Comparison of ENCODE assay signal across 8 cellular contexts in the genomic region with DNA sequence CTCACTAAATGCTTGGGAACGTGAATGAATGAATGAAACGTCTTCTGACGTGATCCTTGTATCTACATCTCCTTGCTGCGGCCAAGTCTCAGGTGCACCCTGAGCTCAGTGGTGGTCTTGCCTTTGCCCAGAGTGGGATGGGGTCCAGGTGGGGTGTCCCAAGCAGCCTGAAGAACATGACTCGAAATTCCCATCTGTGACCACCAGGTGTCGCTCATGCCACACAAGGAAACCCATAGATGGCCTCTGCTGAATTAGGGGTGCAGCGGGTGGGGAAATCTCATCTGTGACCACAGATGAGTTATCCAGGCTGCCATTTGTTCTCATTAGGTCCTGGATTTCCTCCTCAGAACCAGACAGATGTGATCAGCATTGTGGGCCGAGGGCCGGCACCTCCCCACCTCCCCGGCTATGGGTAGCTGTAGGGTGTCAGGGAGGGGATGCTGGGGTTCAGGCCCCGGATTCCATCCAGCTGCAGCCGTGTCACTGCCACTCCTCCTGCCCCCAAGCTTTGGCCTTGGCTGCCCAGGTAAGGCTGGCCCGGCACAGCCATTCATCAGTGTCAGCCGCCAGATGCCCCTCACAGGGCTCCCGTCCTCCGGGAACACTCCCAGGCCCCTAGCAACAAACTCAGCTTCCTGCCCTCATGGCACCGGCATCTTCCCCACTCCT. TPM values are rescaled to one million over a fixed set of nuclear protein-coding genes. Genes with fewer than 3 reads are reported as not detected.
DNase-seq lines count a peak whose midpoint lies in the region; ATAC-seq and FAIRE-seq lines count a peak whose summit lies in the region.

No MANE protein-coding gene starts in this region.

- FAIRE-seq in frontal cortex (lab: Jason Lieb, UNC) = no peak

- peak; percentile 68 for DNase-seq in EH (ENCODE audit: low read depth)
- DNase-seq in HS-27A (ENCODE audit: low read depth) = peak; percentile 49
- peak; percentile 44 for DNase-seq in SHP77 treated with DMSO at 0.1 percent for 48 hours (lab: John Stamatoyannopoulos, UW)
- peak; percentile 64 for DNase-seq in activated gamma-delta T cell treated with anti-CD3 and anti-CD28 coated beads, Interleukin-2, amount 50 U/mL, for 16 hours (ENCODE audit: low read depth)
- peak; percentile 52 to 72 for DNase-seq in frontal cortex (ENCODE audit: low spot score in 2 of 2)
- peak; percentile 70 for DNase-seq in pons (ENCODE audit: low spot score)
- peak; percentile 72 for DNase-seq in ureter (ENCODE audit: low spot score)

- ATAC-seq in GM21825 (IDR thresholded peaks at IDR 0.05; ENCODE audit: unreplicated experiment) = no peak

RNA-seq across cellular contexts. Expression of a gene that starts 21.0 kb away (rescaled TPM):
- 11.8 TPM for total RNA-seq in frontal cortex
- total RNA-seq in ureter = 41.8 TPM
